8 cellular contexts compared by ENCODE assay signal in genomic region chr3:179147571-179148445, GRCh38. TPM values are rescaled to one million over a fixed set of nuclear protein-coding genes. Genes with fewer than 3 reads are reported as not detected.
DNase-seq lines count a peak whose midpoint lies in the region; ATAC-seq, FAIRE-seq and TF ChIP-seq lines count a peak whose summit lies in the region.

PIK3CA (plus strand) TSS chr3:179148357; CDS start chr3:179198826, 50,469 bp downstream.

- peak; percentile 84 for FAIRE-seq in D721Med (lab: Jason Lieb, UNC)

- DNase-seq in D721Med (ENCODE audit: insufficient read length, low spot score), result no peak
- peak; percentile 60 for DNase-seq in HuH-7.5 (ENCODE audit: low spot score)
- peak; percentile 98 for DNase-seq in OCI-LY7 (ENCODE audit: low spot score)
- peak; percentile 84 for DNase-seq in activated T-cell treated with anti-CD3 and anti-CD28 coated beads for 1 hour (ENCODE audit: low read depth)
- peak; percentile 96 for DNase-seq in epithelial cell of prostate (ENCODE audit: low read depth, low spot score)
- DNase-seq in mucosa of descending colon, result peak; percentile 91 to 95 (median 94)
- peak; percentile 87 for DNase-seq in stimulated activated CD8-positive, alpha-beta memory T cell treated with anti-CD3 and anti-CD28 coated beads, Interleukin-4, amount 100 ng/mL, for 24 hours (ENCODE audit: low read depth)

- H3K4me1 ChIP-seq in OCI-LY7 (ENCODE audit: insufficient read depth, low read length, poor library complexity, severe bottlenecking) (peaks cover 21% of the 10 kb centered on the region), mucosa of descending colon (ENCODE audit: low read depth) (peaks cover 11% of the 10 kb centered on the region)

- H2AFZ ChIP-seq in OCI-LY7 (ENCODE audit: low read length), result peak within 1 kb of the TSS; percentile 97

- H3K4me3 ChIP-seq in OCI-LY7 (ENCODE audit: low read depth, low read length, poor library complexity, severe bottlenecking) (peak within 1 kb of the TSS; percentile 89), mucosa of descending colon (peak within 1 kb of the TSS; percentile 85)

- TSS peak; percentile 98 for BruUV-seq in OCI-LY7 (replicated peaks; lab: Mats Ljungman, UMichigan)

- H3K36me3 ChIP-seq in OCI-LY7 (ENCODE audit: insufficient read depth, low read length), result no peaks in the 10 kb centered on the region
- H3K36me3 ChIP-seq in mucosa of descending colon (ENCODE audit: low read depth), result no peaks in the 10 kb centered on the region

- H3K9me2 ChIP-seq in OCI-LY7 (ENCODE audit: insufficient read depth, low read length), result no peaks in the 10 kb centered on the region

- intact Hi-C loops in OCI-LY7 (cut with micrococcal nuclease; ENCODE audit: unreplicated experiment) (loop anchor here (1.0 to 5.0 kb wide), 7 partner anchors 77 to 505 kb away; partner anchors contain the start of genes ACTL6A, USP13, ZMAT3 and ZNF639), mucosa of descending colon (cut with DNase I, micrococcal nuclease) (loop anchor here in 1 of 2 donors (10.0 kb wide), 1 partner anchor 167 kb away; no protein-coding TSS in a partner anchor)

- peaks cover 41% of the 10 kb centered on the region for H3K79me2 ChIP-seq in OCI-LY7 (ENCODE audit: insufficient read depth, low read depth, low read length)

- CTCF ChIA-PET in OCI-LY7 (lab: Charles Lee; ENCODE audit: unreplicated experiment), result interaction anchor here (0.6 kb wide), 1 partner anchor 282 kb away, joined by 5 read pairs; no protein-coding TSS in a partner anchor

- H3K4me2 ChIP-seq in OCI-LY7 (ENCODE audit: low read length), result peak within 1 kb of the TSS; percentile 100

- peak within 1 kb of the TSS; percentile 77 for H3K27ac ChIP-seq in OCI-LY7 (ENCODE audit: low read depth, low read length, poor library complexity, severe bottlenecking)
- peak within 1 kb of the TSS; percentile 94 for H3K27ac ChIP-seq in epithelial cell of prostate

- TF ChIP-seq CTCF in D721Med (IDR thresholded peaks at IDR 0.05; ENCODE audit: insufficient read depth, missing control alignments) (no peak), OCI-LY7 (conservative IDR thresholded peaks at IDR 0.05; ENCODE audit: low read length) (no peak), mucosa of descending colon (IDR thresholded peaks at IDR 0.05) (no peak)

- POLR2A ChIA-PET in OCI-LY7 (lab: Charles Lee), result interaction anchor here (0.6 to 2.1 kb wide), 7 partner anchors 11 to 766 kb away, joined by 3 to 10 read pairs (median 5); partner anchors contain the start of gene ZMAT3

- H4K20me1 ChIP-seq in OCI-LY7 (ENCODE audit: insufficient read depth, low read length), result peaks cover 27% of the 10 kb centered on the region

- H3K9me3 ChIP-seq in OCI-LY7 (ENCODE audit: low read length), result no peaks in the 10 kb centered on the region
- no peaks in the 10 kb centered on the region for H3K9me3 ChIP-seq in mucosa of descending colon

- ATAC-seq in GM21526 (IDR thresholded peaks at IDR 0.05; ENCODE audit: low FRiP score, unreplicated experiment), result peak; percentile 74
- peak; percentile 93 for ATAC-seq in mucosa of descending colon

RNA-seq across cellular contexts. Expression of gene PIK3CA, which starts in this region (rescaled TPM):
- 6.9 and 9.0 TPM in 2 replicates for total RNA-seq in OCI-LY7 (2014; rRNA removed; shearing (Covaris generic))
- total RNA-seq in OCI-LY7 (2022), result 17.8 and 19.7 TPM in 2 replicates
- total RNA-seq in mucosa of descending colon, result 10 to 100 TPM; 16.5 to 30.6 (median 19.5) TPM
